In genomic region chr11:16494918-16495691, GRCh38 we compare ENCODE assay signal across 15 cellular contexts.
DNase-seq lines count a peak whose midpoint lies in the region; ATAC-seq and TF ChIP-seq lines count a peak whose summit lies in the region.
"Had no signal": no experiment of that assay in that cellular context is flagged by ENCODE, and none has a peak within 500 bp of the region (broad histone marks: within the 10 kb centered on the region; RNA-seq: fewer than 3 reads in every experiment).

No MANE protein-coding gene starts in this region.

- TF ChIP-seq POLR2A in gastrocnemius medialis (IDR thresholded peaks at IDR 0.05) = no peak

- H3K27me3 ChIP-seq in right cardiac atrium (ENCODE audit: control insufficient read depth, insufficient read depth) (no peaks in the 10 kb centered on the region), gastrocnemius medialis (no peaks in the 10 kb centered on the region)
- H3K27me3 ChIP-seq: BLaER1 had no signal

- in situ Hi-C loops in gastrocnemius medialis (cut with MboI; ENCODE audit: low sequenced_read_pairs in 4 of 4) = no loop called here

- TF ChIP-seq CTCF in gastrocnemius medialis (IDR thresholded peaks at IDR 0.05 in 4 of 5, conservative IDR thresholded peaks at IDR 0.05 in 1 of 5) = no peak

- DNase-seq in NCI-H1092 treated with DMSO at 0.1 percent for 48 hours (lab: John Stamatoyannopoulos, UW) (peak; percentile 15), NCI-H1092 (lab: John Stamatoyannopoulos, UW) (no peak), cardiac septum (ENCODE audit: low spot score) (peak; percentile 59), Right ventricle myocardium inferior (ENCODE audit: missing footprints) (no peak), right cardiac atrium (no peak), gastrocnemius medialis (peak; percentile 16 to 69), NCI-H1417 (lab: John Stamatoyannopoulos, UW) (no peak)
- DNase-seq: AML-193; CD4-positive, CD25-positive, alpha-beta regulatory T cell; GOT3; H9 had no signal

- H3K4me1 ChIP-seq in right cardiac atrium (ENCODE audit: control insufficient read depth, insufficient read depth, low read length) = no peaks in the 10 kb centered on the region
- H3K4me1 ChIP-seq in gastrocnemius medialis = peaks cover 11 to 14% of the 10 kb centered on the region in 2 donors
- H3K4me1 ChIP-seq: BLaER1 had no signal

- H3K36me3 ChIP-seq in gastrocnemius medialis = no peaks in the 10 kb centered on the region
- H3K36me3 ChIP-seq: BLaER1 had no signal

- no peak overlapping the region for H3K4me3 ChIP-seq in right cardiac atrium (ENCODE audit: low read length)
- no peak overlapping the region for H3K4me3 ChIP-seq in gastrocnemius medialis
- H3K4me3 ChIP-seq: BLaER1, GM12878 had no signal

- H3K27ac ChIP-seq in right cardiac atrium (ENCODE audit: low read length) (no peak overlapping the region), gastrocnemius medialis (peak overlapping the region in 3 of 4 donors; percentile 37 to 58 (median 46))
- H3K27ac ChIP-seq: 22Rv1, BLaER1 had no signal

- ATAC-seq in Right ventricle myocardium inferior (no peak), right cardiac atrium (peak; percentile 18 to 24), gastrocnemius medialis (peak; percentile 74 to 93), HG02938 (IDR thresholded peaks at IDR 0.05; ENCODE audit: unreplicated experiment) (no peak)
- ATAC-seq: GM12878 had no signal

- intact Hi-C loops in cardiac septum (cut with DNase I) = no loop called here
- intact Hi-C loops in Right ventricle myocardium inferior (cut with DNase I) = no loop called here
- intact Hi-C loops in right cardiac atrium (cut with DNase I) = no loop called here
- intact Hi-C loops in gastrocnemius medialis (cut with DNase I; ENCODE audit: low total_unique reads) = no loop called here

- H3K9me3 ChIP-seq in right cardiac atrium (ENCODE audit: control insufficient read depth, low read length) (no peaks in the 10 kb centered on the region), gastrocnemius medialis (no peaks in the 10 kb centered on the region)
- H3K9me3 ChIP-seq: BLaER1 had no signal

Comparison
In these comparisons a context has a peak if more than half of its experiments do, and no peak if none do; other contexts are left out.
1. DNase-seq: peak in NCI-H1092 treated with DMSO at 0.1 percent for 48 hours (single experiment), cardiac septum (single experiment) and gastrocnemius medialis (2 of 2); none in NCI-H1092 (single experiment), Right ventricle myocardium inferior (single experiment), right cardiac atrium (0 of 3) and NCI-H1417 (0 of 3).
2. ATAC-seq: peak in right cardiac atrium (2 of 2) and gastrocnemius medialis (2 of 2); none in Right ventricle myocardium inferior (single experiment) and HG02938 (single experiment).